ENCODE assay signal across 22 cellular contexts in genomic region chr9:97076238-97076637, GRCh38. TPM values are rescaled to one million over a fixed set of nuclear protein-coding genes. Genes with fewer than 3 reads are reported as not detected.
"Had no signal": no experiment of that assay in that cellular context is flagged by ENCODE, and none has a peak within 500 bp of the region (broad histone marks: within the 10 kb centered on the region; RNA-seq: fewer than 3 reads in every experiment).

No MANE protein-coding gene starts in this region.

- H3K4me1 ChIP-seq: left lung had no signal

- H3K4me3 Mint-ChIP-seq: activated naive CD8-positive, alpha-beta T cell treated with anti-CD3 and anti-CD28 coated beads for 36 hours; naive thymus-derived CD4-positive, alpha-beta T cell; neural crest cell; stimulated activated naive B cell treated with anti-CD40 and anti-IgM and Interleukin-4, amounts not matched to agents 10 μg/mL and 1 μg/mL and 100 μg/mL, for 72 hours had no signal

- H3K27ac ChIP-seq: epithelial cell of prostate, gastroesophageal sphincter, left lung, sigmoid colon had no signal

- H3K9me3 ChIP-seq: gastroesophageal sphincter, left lung, sigmoid colon had no signal

- H3K36me3 ChIP-seq: gastroesophageal sphincter, left lung, sigmoid colon had no signal

- H3K4me3 ChIP-seq: gastroesophageal sphincter, left lung, lung, sigmoid colon had no signal

- ATAC-seq: left lung; naive thymus-derived CD4-positive, alpha-beta T cell; stimulated activated naive B cell treated with anti-CD40 and anti-IgM and Interleukin-4, amounts not matched to agents 10 μg/mL and 1 μg/mL and 100 μg/mL, for 72 hours had no signal

- H3K27ac Mint-ChIP-seq: activated naive CD8-positive, alpha-beta T cell treated with anti-CD3 and anti-CD28 coated beads for 36 hours; stimulated activated naive B cell treated with anti-CD40 and anti-IgM and Interleukin-4, amounts not matched to agents 10 μg/mL and 1 μg/mL and 100 μg/mL, for 72 hours had no signal

- H3K36me3 Mint-ChIP-seq: activated naive CD8-positive, alpha-beta T cell treated with anti-CD3 and anti-CD28 coated beads for 36 hours; stimulated activated naive B cell treated with anti-CD40 and anti-IgM and Interleukin-4, amounts not matched to agents 10 μg/mL and 1 μg/mL and 100 μg/mL, for 72 hours had no signal

- H3K4me1 Mint-ChIP-seq: activated naive CD8-positive, alpha-beta T cell treated with anti-CD3 and anti-CD28 coated beads for 36 hours had no signal

- DNase-seq: activated CD4-positive, alpha-beta T cell treated with anti-CD3 and anti-CD28 coated beads for 4 hours; activated CD4-positive, alpha-beta T cell treated with anti-CD3 and anti-CD28 coated beads, Interleukin-2, amount 50 U/mL, for 48 hours; activated CD4-positive, CD25-positive, alpha-beta regulatory T cell; activated naive CD4-positive, alpha-beta T cell treated with Interleukin-2 at 50 U/mL for 16 hours; activated naive CD8-positive, alpha-beta T cell treated with anti-CD3 and anti-CD28 coated beads for 36 hours; activated T-cell treated with anti-CD3 and anti-CD28 coated beads, Interleukin-2, amount 50 U/mL, for 48 hours; cerebellar nuclear complex; cortex of kidney; head of caudate nucleus; kidney; left lung; naive thymus-derived CD4-positive, alpha-beta T cell; sigmoid colon; stimulated activated CD4-positive, alpha-beta T cell treated with anti-CD3 and anti-CD28 coated beads, Interleukin-2, amount 100 ng/mL, for 48 hours; stimulated activated CD8-positive, alpha-beta memory T cell treated with anti-CD3 and anti-CD28 coated beads, Interleukin-4, amount 100 ng/mL, for 48 hours; stimulated activated naive B cell treated with anti-CD40 and anti-IgM and Interleukin-4, amounts not matched to agents 10 μg/mL and 1 μg/mL and 100 μg/mL, for 72 hours; T1000 had no signal

- H3K9me3 Mint-ChIP-seq: activated naive CD8-positive, alpha-beta T cell treated with anti-CD3 and anti-CD28 coated beads for 36 hours; neural crest cell; stimulated activated naive B cell treated with anti-CD40 and anti-IgM and Interleukin-4, amounts not matched to agents 10 μg/mL and 1 μg/mL and 100 μg/mL, for 72 hours had no signal

RNA-seq across cellular contexts. Expression of gene CTSV, which starts 37.3 kb away (rescaled TPM):
- total RNA-seq: posterior vena cava, sigmoid colon had no signal
- polyA plus RNA-seq: naive thymus-derived CD4-positive, alpha-beta T cell had no signal
